Comparison of ENCODE assay signal across 9 cellular contexts in the genomic region with DNA sequence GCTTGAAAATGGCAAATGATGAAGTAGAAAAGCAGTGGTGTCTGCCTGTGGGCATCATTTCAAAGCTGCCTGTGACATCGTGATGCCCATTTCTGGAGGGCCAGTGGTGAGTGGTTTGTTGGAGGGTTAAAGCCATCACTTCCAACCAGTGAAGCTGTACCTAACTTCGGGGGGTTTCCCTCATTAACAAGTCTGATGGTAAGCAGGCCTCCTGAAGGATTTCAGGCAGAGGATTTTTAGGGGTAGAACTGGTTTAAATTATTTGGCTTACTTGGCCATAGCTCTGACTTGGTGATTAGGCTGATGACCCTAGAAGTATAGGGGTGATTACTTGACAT. TPM values are rescaled to one million over a fixed set of nuclear protein-coding genes. Genes with fewer than 3 reads are reported as not detected.
DNase-seq lines count a peak whose midpoint lies in the region; ATAC-seq and TF ChIP-seq lines count a peak whose summit lies in the region.
"Had no signal": no experiment of that assay in that cellular context is flagged by ENCODE, and none has a peak within 500 bp of the region (broad histone marks: within the 10 kb centered on the region; RNA-seq: fewer than 3 reads in every experiment).

No MANE protein-coding gene starts in this region.

- H3K9me3 ChIP-seq in trophoblast cell (ENCODE audit: insufficient read depth, low read depth, low read length), result peaks cover 6% of the 10 kb centered on the region

- H3K79me2 ChIP-seq in GM23338 (replicated peaks; ENCODE audit: insufficient read depth) (peaks cover 5% of the 10 kb centered on the region; the same call in 1 of the 2 replicates), trophoblast cell (ENCODE audit: control insufficient read depth, insufficient read depth, low read length, poor library complexity) (peaks cover 4% of the 10 kb centered on the region)

- no peak overlapping the region for H3K27ac Mint-ChIP-seq in GM23338
- peak overlapping the region; percentile 90 for H3K27ac Mint-ChIP-seq in activated CD4-positive, alpha-beta memory T cell treated with anti-CD3 and anti-CD28 coated beads for 36 hours

- no peak overlapping the region for H3K14ac ChIP-seq in trophoblast cell (ENCODE audit: low read length)

- no peak overlapping the region for H2AK5ac ChIP-seq in trophoblast cell (ENCODE audit: low read length)

- CTCF ChIA-PET in activated CD4-positive, alpha-beta memory T cell treated with anti-CD3 and anti-CD28 coated beads for 36 hours (lab: Charles Lee), result interaction anchor here (1.3 to 4.1 kb wide), 4 partner anchors 10 to 45 kb away, joined by 3 to 19 read pairs (median 10); a partner anchor contains a TSS

- DNase-seq in GM23338 (ENCODE audit: low spot score) (no peak), trophoblast cell (no peak), C1 segment of cervical spinal cord (lab: John Stamatoyannopoulos, UW) (no peak), NCI-H1930 (lab: John Stamatoyannopoulos, UW) (no peak), H4 (ENCODE audit: low spot score) (no peak)
- DNase-seq in activated CD4-positive, alpha-beta memory T cell treated with anti-CD3 and anti-CD28 coated beads for 36 hours, result peak; percentile 54
- DNase-seq: stimulated activated CD4-positive, alpha-beta T cell treated with anti-CD3 and anti-CD28 coated beads, Interleukin-4, amount 100 ng/mL, for 1 hour had no signal

- no peak overlapping the region for H2BK120ac ChIP-seq in trophoblast cell (ENCODE audit: insufficient read depth, low read length, poor library complexity)

- H3K4me1 ChIP-seq in GM23338 (ENCODE audit: insufficient read depth), result peaks cover 24% of the 10 kb centered on the region
- peaks cover 7 to 9% of the 10 kb centered on the region in 2 experiments for H3K4me1 ChIP-seq in trophoblast cell (ENCODE audit: control insufficient read depth in 1 of 2, insufficient read depth in 2 of 2, low read length in 2 of 2)

- POLR2A ChIA-PET in activated CD4-positive, alpha-beta memory T cell treated with anti-CD3 and anti-CD28 coated beads for 36 hours (lab: Charles Lee), result interaction anchor here (0.9 to 22.4 kb wide), 10 partner anchors 10 to 98 kb away, joined by 3 to 504 read pairs (median 5); a partner anchor contains a TSS

- no peak overlapping the region for H4K8ac ChIP-seq in trophoblast cell (ENCODE audit: low read depth, low read length)

- H3K4me1 Mint-ChIP-seq in GM23338, result peaks cover 32% of the 10 kb centered on the region
- H3K4me1 Mint-ChIP-seq in activated CD4-positive, alpha-beta memory T cell treated with anti-CD3 and anti-CD28 coated beads for 36 hours (ENCODE audit: low read depth), result peaks cover 93% of the 10 kb centered on the region

- H4K20me1 ChIP-seq in GM23338 (replicated peaks; ENCODE audit: insufficient read depth), result no peaks in the 10 kb centered on the region; the same call in 1 of the 2 replicates

- H3K27me3 Mint-ChIP-seq in GM23338 (ENCODE audit: insufficient read depth, low read depth, poor library complexity), result peaks cover 2% of the 10 kb centered on the region
- no peaks in the 10 kb centered on the region for H3K27me3 Mint-ChIP-seq in activated CD4-positive, alpha-beta memory T cell treated with anti-CD3 and anti-CD28 coated beads for 36 hours

- no peak overlapping the region for H3K4me3 Mint-ChIP-seq in GM23338
- H3K4me3 Mint-ChIP-seq in activated CD4-positive, alpha-beta memory T cell treated with anti-CD3 and anti-CD28 coated beads for 36 hours, result peak overlapping the region; percentile 55

- H3K36me3 ChIP-seq in GM23338 (ENCODE audit: insufficient read depth), result no peaks in the 10 kb centered on the region
- H3K36me3 ChIP-seq in trophoblast cell (ENCODE audit: control insufficient read depth in 1 of 2, insufficient read depth in 2 of 2, low read length in 2 of 2), result peaks cover 0 to 8% of the 10 kb centered on the region in 2 experiments

- H4K91ac ChIP-seq in trophoblast cell (ENCODE audit: low read depth, low read length), result no peak overlapping the region

- ATAC-seq in GM18858 (IDR thresholded peaks at IDR 0.05; ENCODE audit: unreplicated experiment), result peak; percentile 16
- ATAC-seq in GM23338, result peak; percentile 30; the same call in 2 of the 3 replicates
- ATAC-seq in HG02870 (IDR thresholded peaks at IDR 0.05; ENCODE audit: unreplicated experiment), result no peak

- H3K27ac ChIP-seq in GM23338 (ENCODE audit: low read depth) (no peak overlapping the region), trophoblast cell (ENCODE audit: low read depth, low read length) (no peak overlapping the region)

- H3K4ac ChIP-seq in trophoblast cell (ENCODE audit: low read depth, low read length), result peak overlapping the region; percentile 19

- H2AFZ ChIP-seq in GM23338 (no peak overlapping the region), trophoblast cell (ENCODE audit: insufficient read depth, low read length, poor library complexity) (no peak overlapping the region)

- WGBS in trophoblast cell (ENCODE audit: extremely low coverage, insufficient coverage, insufficient read length), result no CpG with 5 or more reads among the region's 2 CpGs

- H3K9me3 Mint-ChIP-seq in GM23338, result no peaks in the 10 kb centered on the region
- H3K9me3 Mint-ChIP-seq in activated CD4-positive, alpha-beta memory T cell treated with anti-CD3 and anti-CD28 coated beads for 36 hours, result no peaks in the 10 kb centered on the region

- intact Hi-C loops in activated CD4-positive, alpha-beta memory T cell treated with anti-CD3 and anti-CD28 coated beads for 36 hours (cut with micrococcal nuclease), result no loop called here

- H3K27me3 ChIP-seq in GM23338 (ENCODE audit: insufficient read depth) (no peaks in the 10 kb centered on the region), trophoblast cell (ENCODE audit: insufficient read depth, low read length) (no peaks in the 10 kb centered on the region)

- H3F3A ChIP-seq in GM23338 (replicated peaks; ENCODE audit: low read depth), result no peaks in the 10 kb centered on the region

- no peak overlapping the region for H3K23ac ChIP-seq in trophoblast cell (ENCODE audit: low read length)

- H2BK5ac ChIP-seq in trophoblast cell (ENCODE audit: low read depth, low read length, poor library complexity), result no peak overlapping the region

- H3K4me3 ChIP-seq in GM23338 (no peak overlapping the region), trophoblast cell (ENCODE audit: low read depth, low read length) (no peak overlapping the region)

- peaks cover 15% of the 10 kb centered on the region for H3K9me2 ChIP-seq in GM23338 (ENCODE audit: insufficient read depth)

- H3K4me2 ChIP-seq in GM23338 (peak overlapping the region; percentile 8; the same call in 1 of the 2 replicates), trophoblast cell (ENCODE audit: low read length) (no peak overlapping the region)

- no peak overlapping the region for H4K12ac ChIP-seq in trophoblast cell (ENCODE audit: low read depth, low read length)

- no peak overlapping the region for H2BK12ac ChIP-seq in trophoblast cell (ENCODE audit: low read length)

- H3K79me1 ChIP-seq in trophoblast cell (ENCODE audit: low read length), result peaks cover 3% of the 10 kb centered on the region

- no peak overlapping the region for H3K18ac ChIP-seq in trophoblast cell (ENCODE audit: low read length)

- no peak for TF ChIP-seq CTCF in GM23338 (conservative IDR thresholded peaks at IDR 0.05; ENCODE audit: low read depth in 2 of 2)

- no peak overlapping the region for H3K9ac ChIP-seq in trophoblast cell (ENCODE audit: low read length)

- H3K36me3 Mint-ChIP-seq in GM23338 (ENCODE audit: low read depth), result peaks cover 3% of the 10 kb centered on the region; the same call in 2 of the 3 replicates
- peaks cover 65% of the 10 kb centered on the region for H3K36me3 Mint-ChIP-seq in activated CD4-positive, alpha-beta memory T cell treated with anti-CD3 and anti-CD28 coated beads for 36 hours

TF ChIP-seq in GM23338, 12 proteins besides CTCF, POLR2A, EP300 and RAD21 (continues in another document):
- TF ChIP-seq JUNB (IDR thresholded peaks at IDR 0.05; ENCODE audit: unreplicated experiment) (no peak), ZNF331 (CRISPR knock-in tag; IDR thresholded peaks at IDR 0.05; ENCODE audit: low read depth) (no peak), CREB1 (CRISPR knock-in tag; IDR thresholded peaks at IDR 0.05; ENCODE audit: low read depth) (no peak), NANOG (IDR thresholded peaks at IDR 0.05; ENCODE audit: borderline replicate concordance) (no peak), EZH2phosphoT487 (IDR thresholded peaks at IDR 0.05; ENCODE audit: unreplicated experiment) (no peak), POLR2AphosphoS5 (IDR thresholded peaks at IDR 0.05; ENCODE audit: low read depth) (no peak), EZH2 (IDR thresholded peaks at IDR 0.05; ENCODE audit: low read depth, unreplicated experiment) (no peak), ZNF114 (CRISPR knock-in tag; IDR thresholded peaks at IDR 0.05) (no peak), STAT1 (IDR thresholded peaks at IDR 0.05; ENCODE audit: unreplicated experiment) (no peak)
- TF ChIP-seq, protein P1, sequence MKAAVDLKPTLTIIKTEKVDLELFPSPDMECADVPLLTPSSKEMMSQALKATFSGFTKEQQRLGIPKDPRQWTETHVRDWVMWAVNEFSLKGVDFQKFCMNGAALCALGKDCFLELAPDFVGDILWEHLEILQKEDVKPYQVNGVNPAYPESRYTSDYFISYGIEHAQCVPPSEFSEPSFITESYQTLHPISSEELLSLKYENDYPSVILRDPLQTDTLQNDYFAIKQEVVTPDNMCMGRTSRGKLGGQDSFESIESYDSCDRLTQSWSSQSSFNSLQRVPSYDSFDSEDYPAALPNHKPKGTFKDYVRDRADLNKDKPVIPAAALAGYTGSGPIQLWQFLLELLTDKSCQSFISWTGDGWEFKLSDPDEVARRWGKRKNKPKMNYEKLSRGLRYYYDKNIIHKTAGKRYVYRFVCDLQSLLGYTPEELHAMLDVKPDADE (IDR thresholded peaks at IDR 0.05), result no peak

RNA-seq across cellular contexts. Expression of a gene that starts 10.7 kb away (rescaled TPM):
- 29.2 and 30.1 TPM in 2 replicates for total RNA-seq in GM23338 (2014; rRNA removed; shearing (Covaris generic))
- 10.6 and 12.8 TPM in 2 replicates for polyA plus RNA-seq in GM23338 (2016; fragmentation: Nextera tagmentation; extraction: Ambion mirVana)
- total RNA-seq in activated CD4-positive, alpha-beta memory T cell treated with anti-CD3 and anti-CD28 coated beads for 36 hours, result 100 to 1,000 TPM; 153 to 159 TPM
- 58.8 and 59.8 TPM in 2 replicates for polyA plus RNA-seq in trophoblast cell (2013)
- total RNA-seq in H4 (2014; rRNA removed; shearing (Covaris generic)), result 7.6 and 16.5 TPM in 2 replicates
